In genomic region chr1:44616991-44617702, GRCh38 we compare ENCODE assay signal across 10 cellular contexts. TPM values are rescaled to one million over a fixed set of nuclear protein-coding genes. Genes with fewer than 3 reads are reported as not detected.
DNase-seq lines count a peak whose midpoint lies in the region; ATAC-seq and TF ChIP-seq lines count a peak whose summit lies in the region.
"Had no signal": no experiment of that assay in that cellular context is flagged by ENCODE, and none has a peak within 500 bp of the region (broad histone marks: within the 10 kb centered on the region; RNA-seq: fewer than 3 reads in every experiment).

No MANE protein-coding gene starts in this region.

- CTCF ChIA-PET in mammary epithelial cell (lab: Charles Lee; ENCODE audit: low non-redundant PET), result no interaction called here

- H3K4me2 ChIP-seq in mammary epithelial cell (ENCODE audit: insufficient read depth, low read depth, low read length) (peak overlapping the region; percentile 92), skeletal muscle satellite cell (ENCODE audit: low read length) (peak overlapping the region; percentile 89)

- dilution Hi-C loops in mammary epithelial cell (cut with HindIII; ENCODE audit: low sequenced_read_pairs), result no loop called here

- H3K4me3 ChIP-seq in mammary epithelial cell (replicated peaks in 1 of 3; ENCODE audit: insufficient read depth in 1 of 3, low read depth in 2 of 3, low read length in 3 of 3) (peak overlapping the region; percentile 30 to 38 (median 37)), skeletal muscle satellite cell (ENCODE audit: low read length) (peak overlapping the region; percentile 67)

- H4K20me1 ChIP-seq in mammary epithelial cell (ENCODE audit: insufficient read depth, low read length), result no peaks in the 10 kb centered on the region

- H3K36me3 ChIP-seq in mammary epithelial cell (ENCODE audit: insufficient read depth, low read length) (no peaks in the 10 kb centered on the region), skeletal muscle satellite cell (ENCODE audit: insufficient read depth, low read length) (no peaks in the 10 kb centered on the region)

- BruUV-seq in mammary epithelial cell (replicated peaks; lab: Mats Ljungman, UMichigan), result no TSS peak

- ATAC-seq in HG02763 (IDR thresholded peaks at IDR 0.05; ENCODE audit: unreplicated experiment), result no peak

- no peak overlapping the region for H3K27ac ChIP-seq in mammary epithelial cell (ENCODE audit: insufficient read depth, low read depth, low read length)

- under 1% methylated on average over 12 of the region's 63 CpGs for WGBS in mammary epithelial cell (ENCODE audit: low coverage, missing lambda C conversion rate)

- H3K4me1 ChIP-seq in mammary epithelial cell (ENCODE audit: insufficient read depth, low read length), result peaks cover 12% of the 10 kb centered on the region
- peaks cover 7% of the 10 kb centered on the region for H3K4me1 ChIP-seq in skeletal muscle satellite cell (ENCODE audit: control insufficient read depth, insufficient read depth, low read length)

- intact Hi-C loops in mammary epithelial cell (cut with micrococcal nuclease) (loop anchor here (1.0 kb wide), 1 partner anchor 14 kb away; no protein-coding TSS in a partner anchor), posterior vena cava (cut with DNase I) (no loop called here)

- TF ChIP-seq CTCF in mammary epithelial cell (conservative IDR thresholded peaks at IDR 0.05 in 1 of 2, IDR thresholded peaks at IDR 0.05 in 1 of 2; ENCODE audit: extremely low read depth in 1 of 2, insufficient read depth in 1 of 2, low read depth in 1 of 2, low read length in 2 of 2) (no peak), GM13976 (IDR thresholded peaks at IDR 0.05; ENCODE audit: borderline replicate concordance, control extremely low read depth, extremely low read depth, insufficient read depth, missing control alignments) (no peak)

- no peak overlapping the region for H3K9ac ChIP-seq in mammary epithelial cell (ENCODE audit: insufficient read depth, low read length)
- H3K9ac ChIP-seq in skeletal muscle satellite cell (ENCODE audit: low read depth, low read length), result peak overlapping the region; percentile 61

- no peaks in the 10 kb centered on the region for H3K79me2 ChIP-seq in mammary epithelial cell (ENCODE audit: insufficient read depth, low read length)

- H3K9me3 ChIP-seq in mammary epithelial cell (replicated peaks; ENCODE audit: insufficient read depth, low read length) (no peaks in the 10 kb centered on the region), skeletal muscle satellite cell (replicated peaks; ENCODE audit: low read length) (no peaks in the 10 kb centered on the region)

- H2AFZ ChIP-seq in mammary epithelial cell (ENCODE audit: low read depth, low read length), result peak overlapping the region; percentile 88

- DNase-seq in HK-2 (ENCODE audit: unreplicated experiment), result peak; percentile 45
- DNase-seq in mammary epithelial cell, result peak; percentile 52
- DNase-seq in iPS-NIHi11 (ENCODE audit: low spot score), result peak; percentile 70
- no peak for DNase-seq in UCSD-AML1 (lab: John Stamatoyannopoulos, UW; ENCODE audit: unreplicated experiment)
- no peak for DNase-seq in posterior vena cava (ENCODE audit: low spot score)
- no peak for DNase-seq in GM13976 (ENCODE audit: low spot score)
- DNase-seq: activated gamma-delta T cell; stimulated activated naive CD4-positive, alpha-beta T cell treated with Interleukin-2 at 50 U/mL for 16 hours had no signal

- in situ Hi-C loops in mammary epithelial cell (cut with MboI; ENCODE audit: low sequenced_read_pairs in 2 of 2), result no loop called here
- in situ Hi-C loops in GM13976 (cut with MboI; ENCODE audit: low sequenced_read_pairs, unreplicated experiment), result no loop called here

- H3K27me3 ChIP-seq in mammary epithelial cell (ENCODE audit: insufficient read depth, low read length) (no peaks in the 10 kb centered on the region), skeletal muscle satellite cell (ENCODE audit: control insufficient read depth, insufficient read depth, low read length) (peaks cover 11% of the 10 kb centered on the region)

RNA-seq across cellular contexts. Expression of gene TMEM53, which starts 57.1 kb away (rescaled TPM):
- total RNA-seq in mammary epithelial cell, result 1 to 10 TPM; 9.3 to 9.7 TPM
- polyA plus RNA-seq in mammary epithelial cell, result 13.0 TPM
- 2.2 TPM for polyA minus RNA-seq in mammary epithelial cell
- 6.6 and 7.1 TPM in 2 replicates for total RNA-seq in skeletal muscle satellite cell (2012; rRNA removed)
- 1 to 10 TPM; 3.8 to 5.3 TPM for total RNA-seq in posterior vena cava

RNA-seq across cellular contexts. Expression of gene ARMH1, which starts 57.4 kb away (rescaled TPM):
- total RNA-seq in mammary epithelial cell (1 to 10 TPM in 1 of 2 donors, not detected in 1; 1.5 TPM), posterior vena cava (1 to 10 TPM; 1.0 to 1.6 TPM)
- 0.51 TPM for polyA plus RNA-seq in mammary epithelial cell
- polyA minus RNA-seq in mammary epithelial cell, result not detected
- total RNA-seq in skeletal muscle satellite cell (2012; rRNA removed), result 0.22 and 0.51 TPM in 2 replicates

Comparison
In these comparisons a context has a peak if more than half of its experiments do, and no peak if none do; other contexts are left out.
1. DNase-seq: peak in HK-2 (single experiment), mammary epithelial cell (single experiment) and iPS-NIHi11 (single experiment); none in UCSD-AML1 (single experiment), posterior vena cava (single experiment) and GM13976 (single experiment).